27 cellular contexts compared by ENCODE assay signal in the genomic region with DNA sequence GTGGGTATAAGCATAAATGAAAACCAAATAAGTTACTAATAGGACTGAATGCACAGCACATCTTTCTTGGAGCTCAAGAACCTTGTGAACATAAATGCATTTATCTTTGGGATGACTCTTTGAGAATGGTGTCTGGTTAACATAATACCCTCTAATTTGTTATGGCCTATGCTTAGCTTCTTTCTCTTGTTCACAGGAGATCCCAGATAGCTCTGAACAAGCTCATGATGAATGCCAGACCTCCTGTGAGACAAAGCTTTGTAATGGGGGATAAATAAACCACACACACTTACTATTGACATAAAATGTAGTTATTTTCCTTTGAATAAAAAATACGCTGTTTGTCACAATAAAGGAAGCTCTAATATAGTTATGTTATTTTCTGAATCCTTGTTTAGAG.
"Had no signal": no experiment of that assay in that cellular context is flagged by ENCODE, and none has a peak within 500 bp of the region (broad histone marks: within the 10 kb centered on the region; RNA-seq: fewer than 3 reads in every experiment).

No MANE protein-coding gene starts in this region.

- H3K4me1 ChIP-seq: neural progenitor cell, parathyroid adenoma, psoas muscle, suprapubic skin, testis, tibial artery, transverse colon, vagina had no signal

- H3K4me3 ChIP-seq: neural progenitor cell, ovary, psoas muscle, right lobe of liver, sigmoid colon, suprapubic skin, testis, tibial artery, transverse colon, upper lobe of left lung, vagina had no signal

- H3K9ac ChIP-seq: neural progenitor cell, parathyroid adenoma had no signal

- H2AFZ ChIP-seq: neural progenitor cell, parathyroid adenoma had no signal

- H3K36me3 ChIP-seq: neural progenitor cell, ovary, right lobe of liver, sigmoid colon, suprapubic skin, tibial artery, transverse colon, upper lobe of left lung, vagina had no signal

- H3K9me3 ChIP-seq: ovary, psoas muscle, right lobe of liver, sigmoid colon, suprapubic skin, testis, tibial artery, transverse colon, upper lobe of left lung, vagina had no signal

- H3K27me3 ChIP-seq: neural progenitor cell, ovary, right lobe of liver, sigmoid colon, suprapubic skin, testis, transverse colon, upper lobe of left lung, vagina had no signal

- DNase-seq: natural killer cell; occipital lobe; ovary; posterior cingulate gyrus; psoas muscle; right cardiac atrium; right lobe of liver; sigmoid colon; small intestine; stimulated activated CD4-positive, alpha-beta T cell treated with anti-CD3 and anti-CD28 coated beads, Interleukin-15, amount 100 ng/mL, for 24 hours; stimulated activated CD4-positive, alpha-beta T cell treated with anti-CD3 and anti-CD28 coated beads, Interleukin-2, amount 100 ng/mL, for 24 hours; stimulated activated CD4-positive, alpha-beta T cell treated with anti-CD3 and anti-CD28 coated beads, Interleukin-2, amount 100 ng/mL, for 48 hours; stimulated activated CD4-positive, alpha-beta T cell treated with anti-CD3 and anti-CD28 coated beads, Interleukin-4, amount 100 ng/mL, for 24 hours; stimulated activated naive B cell treated with anti-CD40 and anti-IgM and Interleukin-4, amounts not matched to agents 10 μg/mL and 1 μg/mL and 100 μg/mL, for 72 hours; stimulated activated naive CD8-positive, alpha-beta T cell treated with anti-CD3 and anti-CD28 coated beads, Interleukin-15, amount 100 ng/mL, for 72 hours; stimulated activated naive CD8-positive, alpha-beta T cell treated with anti-CD3 and anti-CD28 coated beads, Interleukin-15, Interleukin-2, amounts not matched to agents 100 U/mL and 50 U/mL, for 24 hours; substantia nigra; testis; tibial artery; transverse colon; upper lobe of left lung had no signal

- ATAC-seq: natural killer cell; psoas muscle; right cardiac atrium; right lobe of liver; stimulated activated effector memory CD8-positive, alpha-beta T cell treated with anti-CD3 and anti-CD28 coated beads, Interleukin-12 subunit alpha, Interleukin-12 subunit beta, amount 100 ng/mL, for 72 hours; stimulated activated naive B cell treated with anti-CD40 and anti-IgM and Interleukin-4, amounts not matched to agents 10 μg/mL and 1 μg/mL and 100 μg/mL, for 72 hours; stimulated activated naive CD8-positive, alpha-beta T cell treated with anti-CD3 and anti-CD28 coated beads, Interleukin-15, amount 100 ng/mL, for 72 hours; stimulated activated naive CD8-positive, alpha-beta T cell treated with anti-CD3 and anti-CD28 coated beads, Interleukin-15, Interleukin-2, amounts not matched to agents 100 U/mL and 50 U/mL, for 24 hours had no signal

- H3K79me2 ChIP-seq: parathyroid adenoma had no signal

- H3K4me2 ChIP-seq: neural progenitor cell had no signal

- FAIRE-seq: small intestine, urothelium cell line had no signal

- H3K27ac ChIP-seq: neural progenitor cell, ovary, parathyroid adenoma, psoas muscle, right lobe of liver, sigmoid colon, suprapubic skin, testis, tibial artery, transverse colon, upper lobe of left lung, vagina had no signal
